ENCODE assay signal across 24 cellular contexts in the genomic region with DNA sequence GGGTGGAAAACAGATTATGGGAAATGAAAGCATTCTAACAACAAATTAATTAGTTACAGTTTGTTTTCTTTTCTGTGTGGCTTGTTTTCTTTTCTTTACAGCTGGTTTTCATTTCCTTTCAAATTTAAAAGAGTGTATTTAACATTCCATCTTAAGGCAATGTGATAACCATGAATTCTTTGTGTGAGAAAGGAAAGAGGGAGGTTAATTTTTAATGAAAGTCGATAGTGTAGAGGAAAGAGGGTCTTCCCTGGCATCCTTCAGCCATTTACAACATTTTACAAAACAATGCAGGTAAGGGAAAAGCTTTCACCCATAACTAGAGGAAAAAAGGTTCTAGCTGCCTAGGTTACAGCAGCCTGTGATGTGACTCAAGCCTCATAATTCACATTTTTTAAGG. TPM values are rescaled to one million over a fixed set of nuclear protein-coding genes. Genes with fewer than 3 reads are reported as not detected.
"Had no signal": no experiment of that assay in that cellular context is flagged by ENCODE, and none has a peak within 500 bp of the region (broad histone marks: within the 10 kb centered on the region; RNA-seq: fewer than 3 reads in every experiment).

No MANE protein-coding gene starts in this region.

- H3K79me2 ChIP-seq: hepatocyte had no signal

- H3K27ac ChIP-seq: hepatocyte, spleen, thoracic aorta had no signal

- H3K27ac Mint-ChIP-seq: activated CD4-positive, alpha-beta memory T cell treated with anti-CD3 and anti-CD28 coated beads, Interleukin-2, amount 10 ng/mL, durations not matched to agents 7 days and 5 days; activated naive CD4-positive, alpha-beta T cell treated with anti-CD3 and anti-CD28 coated beads, Interleukin-2, amount 50 U/mL, for 24 hours; activated T-helper 1 cell treated with anti-CD3 and anti-CD28 coated beads, Interleukin-12 subunit alpha, Interleukin-12 subunit beta, Interleukin-2, Interleukin-4 antibody, amounts not matched to agents 30 ng/mL and 10 ng/mL and 1 ng/mL, durations not matched to agents 14 hours and 24 hours and 36 hours; brain; memory B cell; nephron progenitor cell; T-helper 1 cell treated with Interleukin-12 subunit alpha and Interleukin-12 subunit beta and Interleukin-4 antibody, amounts not matched to agents 30 μg/mL and 1 μg/mL, for 36 hours; type B pancreatic cell had no signal

- H3K4me2 ChIP-seq: hepatocyte had no signal

- ATAC-seq: left cardiac atrium had no signal

- H3K36me3 Mint-ChIP-seq: brain, memory B cell, type B pancreatic cell had no signal

- H3K27me3 Mint-ChIP-seq: brain, memory B cell, type B pancreatic cell had no signal

- H3K4me1 ChIP-seq: spleen had no signal

- H3K4me3 ChIP-seq: hepatocyte, spleen, thoracic aorta had no signal

- H3K27me3 ChIP-seq: hepatocyte, spleen had no signal

- H3K4me1 Mint-ChIP-seq: activated CD4-positive, alpha-beta memory T cell treated with anti-CD3 and anti-CD28 coated beads, Interleukin-2, amount 10 ng/mL, durations not matched to agents 7 days and 5 days; activated naive CD4-positive, alpha-beta T cell treated with anti-CD3 and anti-CD28 coated beads, Interleukin-2, amount 50 U/mL, for 24 hours; brain; memory B cell; nephron progenitor cell had no signal

- H2AFZ ChIP-seq: hepatocyte had no signal

- DNase-seq: activated CD4-positive, alpha-beta memory T cell treated with anti-CD3 and anti-CD28 coated beads, Interleukin-2, amount 10 ng/mL, durations not matched to agents 7 days and 5 days; activated CD4-positive, alpha-beta T cell treated with anti-CD3 and anti-CD28 coated beads for 48 hours; activated gamma-delta T cell; aorta; erythroblast; glutamatergic neuron; islet precursor cell; left cardiac atrium; nephron progenitor cell; nucleus accumbens; spleen; stimulated activated CD4-positive, alpha-beta T cell treated with anti-CD3 and anti-CD28 coated beads, Interleukin-4, amount 100 ng/mL, for 1 hour; stimulated activated naive CD4-positive, alpha-beta T cell had no signal

- H3K36me3 ChIP-seq: spleen, thoracic aorta had no signal

- H3K4me3 Mint-ChIP-seq: activated CD4-positive, alpha-beta memory T cell treated with anti-CD3 and anti-CD28 coated beads, Interleukin-2, amount 10 ng/mL, durations not matched to agents 7 days and 5 days; activated naive CD4-positive, alpha-beta T cell treated with anti-CD3 and anti-CD28 coated beads, Interleukin-2, amount 50 U/mL, for 24 hours; activated T-helper 1 cell treated with anti-CD3 and anti-CD28 coated beads, Interleukin-12 subunit alpha, Interleukin-12 subunit beta, Interleukin-2, Interleukin-4 antibody, amounts not matched to agents 30 ng/mL and 10 ng/mL and 1 ng/mL, durations not matched to agents 14 hours and 24 hours and 36 hours; brain; memory B cell; nephron progenitor cell; T-helper 1 cell treated with Interleukin-12 subunit alpha and Interleukin-12 subunit beta and Interleukin-4 antibody, amounts not matched to agents 30 μg/mL and 1 μg/mL, for 36 hours; type B pancreatic cell had no signal

RNA-seq across cellular contexts. Expression of a gene that starts 43.9 kb away (rescaled TPM):
- total RNA-seq: activated CD4-positive, alpha-beta memory T cell treated with anti-CD3 and anti-CD28 coated beads, Interleukin-2, amount 10 ng/mL, durations not matched to agents 7 days and 5 days; activated T-helper 1 cell treated with anti-CD3 and anti-CD28 coated beads, Interleukin-12 subunit alpha, Interleukin-12 subunit beta, Interleukin-2, Interleukin-4 antibody, amounts not matched to agents 30 ng/mL and 10 ng/mL and 1 ng/mL, durations not matched to agents 14 hours and 24 hours and 36 hours; chondrocyte; mononuclear cell; myocyte had no signal
- polyA plus RNA-seq: hepatocyte had no signal
